34 cellular contexts compared by ENCODE assay signal in genomic region chr2:31349684-31350083, GRCh38.
"Had no signal": no experiment of that assay in that cellular context is flagged by ENCODE, and none has a peak within 500 bp of the region (broad histone marks: within the 10 kb centered on the region; RNA-seq: fewer than 3 reads in every experiment).

No MANE protein-coding gene starts in this region.

- H3K4me3 ChIP-seq: MG63 had no signal

- H3K36me3 ChIP-seq: MG63 had no signal

- H3K9me3 ChIP-seq: MG63 had no signal

- DNase-seq: Karpas-422, Kasumi-1, KG1, MG63, MM.1S, MV-4-11, NCI-H1048, NCI-H1092, NCI-H1092 treated with DMSO at 0.1 percent for 48 hours, NCI-H1105, NCI-H1105 treated with DMSO at 0.1 percent for 48 hours, NCI-H1417, NCI-H1417 treated with DMSO at 0.1 percent for 48 hours, NCI-H1436, NCI-H1436 treated with DMSO at 0.1 percent for 48 hours, NCI-H146, NCI-H1694, NCI-H1694 treated with DMSO at 0.1 percent for 48 hours, NCI-H187, NCI-H187 treated with DMSO at 0.1 percent for 48 hours, NCI-H1930, NCI-H2029, NCI-H2029 treated with DMSO at 0.1 percent for 48 hours, NCI-H2081, NCI-H2081 treated with DMSO at 0.1 percent for 48 hours, NCI-H2107, NCI-H2171, NCI-H2171 treated with DMSO at 0.1 percent for 48 hours, NCI-H2227 treated with DMSO at 0.1 percent for 48 hours, NCI-H226, NCI-H345, NCI-H446, NCI-H446 treated with DMSO at 0.1 percent for 48 hours had no signal

- H3K27ac ChIP-seq: KMS-11 had no signal

- H3K27me3 ChIP-seq: MG63 had no signal
